ENCODE assay signal across 23 cellular contexts in genomic region chr5:42881416-42882109, GRCh38.
DNase-seq lines count a peak whose midpoint lies in the region; ATAC-seq, FAIRE-seq and TF ChIP-seq lines count a peak whose summit lies in the region.
"Had no signal": no experiment of that assay in that cellular context is flagged by ENCODE, and none has a peak within 500 bp of the region (broad histone marks: within the 10 kb centered on the region; RNA-seq: fewer than 3 reads in every experiment).

No MANE protein-coding gene starts in this region.

- H3K27me3 ChIP-seq in left ventricle myocardium inferior (ENCODE audit: low read depth) (no peaks in the 10 kb centered on the region), K562 (ENCODE audit: control insufficient read depth in 2 of 2, insufficient read depth in 2 of 2, low read length in 2 of 2) (no peaks in the 10 kb centered on the region), left lung (no peaks in the 10 kb centered on the region), tibial nerve (no peaks in the 10 kb centered on the region)

- POLR2A ChIA-PET in K562 (lab: Yijun Ruan, JAX), result no interaction called here

- FAIRE-seq in K562 (lab: Jason Lieb, UNC), result no peak
- FAIRE-seq: G401.6, GM12892, GM19239, H54, RCC 7860 had no signal

- no peak overlapping the region for H3K9ac ChIP-seq in K562 (ENCODE audit: insufficient read depth in 1 of 2, low read depth in 2 of 2, low read length in 2 of 2)

- BruUV-seq in K562 (replicated peaks; lab: Mats Ljungman, UMichigan), result no TSS peak

- TF ChIP-seq EP300 in K562 (IDR thresholded peaks at IDR 0.05; ENCODE audit: low read length) (no peak), tibial nerve (IDR thresholded peaks at IDR 0.05) (peak; percentile 53 to 73)

- H3K4me1 ChIP-seq in left ventricle myocardium inferior, result peaks cover 5% of the 10 kb centered on the region
- H3K4me1 ChIP-seq in K562 (replicated peaks in 1 of 2; ENCODE audit: control insufficient read depth in 2 of 2, insufficient read depth in 2 of 2, low read length in 2 of 2), result peaks cover 0 to 7% of the 10 kb centered on the region in 2 experiments; a peak in 2 of 5 replicates
- H3K4me1 ChIP-seq in left lung, result no peaks in the 10 kb centered on the region
- peaks cover 0 to 22% (median 4%) of the 10 kb centered on the region in 4 donors for H3K4me1 ChIP-seq in tibial nerve

- TF ChIP-seq POLR2A in K562 (conservative IDR thresholded peaks at IDR 0.05) (no peak), tibial nerve (IDR thresholded peaks at IDR 0.05) (no peak)

- no peak for TF ChIP-seq RAD21 in K562 (CRISPR knock-in tag; conservative IDR thresholded peaks at IDR 0.05 in 1 of 2, IDR thresholded peaks at IDR 0.05 in 1 of 2)

- H3K9me3 ChIP-seq in left ventricle myocardium inferior (replicated peaks), result no peaks in the 10 kb centered on the region
- H3K9me3 ChIP-seq in K562 (replicated peaks; ENCODE audit: control insufficient read depth, insufficient read depth, low read depth, low read length), result no peaks in the 10 kb centered on the region
- no peaks in the 10 kb centered on the region for H3K9me3 ChIP-seq in left lung
- no peaks in the 10 kb centered on the region for H3K9me3 ChIP-seq in tibial nerve

- no peaks in the 10 kb centered on the region for H3K9me1 ChIP-seq in K562 (ENCODE audit: control insufficient read depth, insufficient read depth, low read length)

- ATAC-seq in Right ventricle myocardium inferior (peak; percentile 61), K562 (peak; percentile 26; the same call in 2 of the 3 replicates), left lung (peak; percentile 21)

- no peak for DNase-seq in Right ventricle myocardium inferior (ENCODE audit: missing footprints)
- DNase-seq in left ventricle myocardium inferior, result no peak
- no peak for DNase-seq in K562 (ENCODE audit: extremely low read depth in 1 of 4, low spot score in 3 of 4)
- no peak for DNase-seq in left lung
- DNase-seq in tibial nerve (ENCODE audit: low spot score in 2 of 2), result no peak
- DNase-seq in A172 (ENCODE audit: low spot score), result no peak
- no peak for DNase-seq in LoVo (ENCODE audit: low spot score)
- DNase-seq in NCI-H524 (lab: John Stamatoyannopoulos, UW), result no peak
- DNase-seq: C1 segment of cervical spinal cord; CD8-positive, alpha-beta memory T cell; KBM-7; NCI-H1105; NCI-H146; NCI-H2029 treated with DMSO at 0.1 percent for 48 hours; SHP77; SW 1271 had no signal

- CTCF ChIA-PET in K562 (lab: Yijun Ruan, JAX; ENCODE audit: low intra/inter-chr PET ratio), result no interaction called here

- TF ChIP-seq CTCF in left ventricle myocardium inferior (IDR thresholded peaks at IDR 0.05; ENCODE audit: borderline replicate concordance), result no peak
- peak in 1 of 3 experiments; percentile 18; a peak in 2 of 6 replicates for TF ChIP-seq CTCF in K562 (IDR thresholded peaks at IDR 0.05 in 2 of 3, conservative IDR thresholded peaks at IDR 0.05 in 1 of 3; ENCODE audit: insufficient read depth in 2 of 3, low read depth in 1 of 3, low read length in 3 of 3)
- TF ChIP-seq CTCF in left lung (IDR thresholded peaks at IDR 0.05), result no peak
- TF ChIP-seq CTCF in tibial nerve (IDR thresholded peaks at IDR 0.05), result no peak

- H4K20me1 ChIP-seq in K562 (replicated peaks; ENCODE audit: control insufficient read depth, insufficient read depth, low read length), result no peaks in the 10 kb centered on the region

- H3K4me2 ChIP-seq in K562 (ENCODE audit: insufficient read depth, low read length), result no peak overlapping the region

- H3K36me3 ChIP-seq in left ventricle myocardium inferior (no peaks in the 10 kb centered on the region), K562 (ENCODE audit: control insufficient read depth, insufficient read depth, low read length) (no peaks in the 10 kb centered on the region), left lung (no peaks in the 10 kb centered on the region), tibial nerve (no peaks in the 10 kb centered on the region)

- no peak overlapping the region for H2AFZ ChIP-seq in K562 (ENCODE audit: low read depth, low read length)

- no peaks in the 10 kb centered on the region for H3K79me2 ChIP-seq in K562 (ENCODE audit: control insufficient read depth, insufficient read depth, low read length)

- intact Hi-C loops in Right ventricle myocardium inferior (cut with DNase I) (loop anchor here (10.0 kb wide), 2 partner anchors 117 to 457 kb away; partner anchors contain the start of gene GHR), left ventricle myocardium inferior (cut with micrococcal nuclease) (loop anchor here (5.0 kb wide), 1 partner anchor 74 kb away; no protein-coding TSS in a partner anchor), K562 (cut with micrococcal nuclease) (loop anchor here (10.0 kb wide), 3 partner anchors 227 to 877 kb away; partner anchors contain the start of gene GHR), left lung (cut with DNase I) (no loop called here)

- in situ Hi-C loops in K562 (cut with MboI), result loop anchor here (25.0 kb wide), 1 partner anchor 294 kb away; no protein-coding TSS in a partner anchor

- no peak overlapping the region for H3K4me3 ChIP-seq in left ventricle myocardium inferior
- H3K4me3 ChIP-seq in K562, result no peak overlapping the region
- H3K4me3 ChIP-seq in left lung, result no peak overlapping the region
- H3K4me3 ChIP-seq in tibial nerve, result no peak overlapping the region
- H3K4me3 ChIP-seq: SK-N-MC had no signal

- H3K27ac ChIP-seq in left ventricle myocardium inferior (replicated peaks) (no peak overlapping the region), K562 (ENCODE audit: extremely low read depth, low read depth, low read length) (no peak overlapping the region), left lung (peak overlapping the region in 1 of 2 donors; percentile 11), tibial nerve (peak overlapping the region in 2 of 4 donors; percentile 29 to 46)
- H3K27ac ChIP-seq: 22Rv1, SK-N-MC had no signal

- WGBS in K562 (ENCODE audit: insufficient coverage, low coverage, missing lambda C conversion rate), result 21% methylated on average over 5 of the region's 5 CpGs
- 69 to 74% methylated on average over 5 of the region's 5 CpGs for WGBS in tibial nerve, 2 donors

TF ChIP-seq in K562, 482 proteins besides CTCF, POLR2A, EP300 and RAD21 (continues in another document):
- no peak for TF ChIP-seq THRA (IDR thresholded peaks at IDR 0.05)
- TF ChIP-seq XRCC4 (IDR thresholded peaks at IDR 0.05; ENCODE audit: extremely low read depth, insufficient read depth, insufficient read length), result no peak
- peak; percentile 30; the same call in 1 of the 2 replicates for TF ChIP-seq MAFG (tag; conservative IDR thresholded peaks at IDR 0.05)
- TF ChIP-seq GABPB1 (CRISPR knock-in tag; IDR thresholded peaks at IDR 0.05), result no peak
- no peak for TF ChIP-seq MTA2 (IDR thresholded peaks at IDR 0.05; ENCODE audit: low read depth)

Comparison
In these comparisons a context has a peak if more than half of its experiments do, and no peak if none do; other contexts are left out.
1. intact Hi-C loops: an anchor here in Right ventricle myocardium inferior (10.0 kb wide), left ventricle myocardium inferior (5.0 kb wide) and K562 (10.0 kb wide); none called in left lung.